ENCODE assay signal across 30 cellular contexts in genomic region chr1:160500321-160500990, GRCh38. TPM values are rescaled to one million over a fixed set of nuclear protein-coding genes. Genes with fewer than 3 reads are reported as not detected.
DNase-seq lines count a peak whose midpoint lies in the region; ATAC-seq and TF ChIP-seq lines count a peak whose summit lies in the region.
"Had no signal": no experiment of that assay in that cellular context is flagged by ENCODE, and none has a peak within 500 bp of the region (broad histone marks: within the 10 kb centered on the region; RNA-seq: fewer than 3 reads in every experiment).

No MANE protein-coding gene starts in this region.

- DNase-seq in activated CD4-positive, alpha-beta T cell treated with anti-CD3 and anti-CD28 coated beads, Interleukin-2, amount 10 ng/mL, durations not matched to agents 24 days and 14 days: no peak
- DNase-seq in activated CD4-positive, alpha-beta T cell treated with anti-CD3 and anti-CD28 coated beads for 4 hours: no peak
- no peak for DNase-seq in CD4-positive, CD25-positive, alpha-beta regulatory T cell
- DNase-seq in NCI-H1092 treated with DMSO at 0.1 percent for 48 hours (lab: John Stamatoyannopoulos, UW) (no peak), right atrium auricular region (ENCODE audit: low spot score) (no peak)
- DNase-seq in CD8-positive, alpha-beta T cell: no peak
- DNase-seq: Caco-2; CD4-positive, alpha-beta T cell; GOT3; HFFc6; MV-4-11; NCI-H1105 treated with DMSO at 0.1 percent for 48 hours; NCI-H146; NCI-H1930; NCI-H2107; NCI-H446; NCI-H526; NCI-H82; NK-92 treated with Interleukin-12 subunit alpha and Interleukin-12 subunit beta, amount 100 ng/mL, for 24 hours; PC-3 had no signal

- H3K9ac ChIP-seq in skeletal muscle tissue (ENCODE audit: low read depth in 1 of 3, low read length in 3 of 3): no peak overlapping the region

- peaks cover 79% of the 10 kb centered on the region for H3K36me3 Mint-ChIP-seq in activated CD4-positive, alpha-beta T cell treated with anti-CD3 and anti-CD28 coated beads, Interleukin-2, amount 10 ng/mL, durations not matched to agents 24 days and 14 days (ENCODE audit: low read depth)
- peaks cover 55% of the 10 kb centered on the region for H3K36me3 Mint-ChIP-seq in CD4-positive, CD25-positive, alpha-beta regulatory T cell
- H3K36me3 Mint-ChIP-seq in dendritic cell treated with granulocyte-macrophage colony-stimulating factor and Interleukin-4, amounts not matched to agents 40 ng/mL and 50 ng/mL, for 4 days (ENCODE audit: low read depth): peaks cover 18% of the 10 kb centered on the region
- H3K36me3 Mint-ChIP-seq in CD8-positive, alpha-beta T cell: peaks cover 64% of the 10 kb centered on the region

- no peaks in the 10 kb centered on the region for H3K27me3 Mint-ChIP-seq in activated CD4-positive, alpha-beta T cell treated with anti-CD3 and anti-CD28 coated beads, Interleukin-2, amount 10 ng/mL, durations not matched to agents 24 days and 14 days
- no peaks in the 10 kb centered on the region for H3K27me3 Mint-ChIP-seq in CD4-positive, CD25-positive, alpha-beta regulatory T cell
- no peaks in the 10 kb centered on the region for H3K27me3 Mint-ChIP-seq in dendritic cell treated with granulocyte-macrophage colony-stimulating factor and Interleukin-4, amounts not matched to agents 40 ng/mL and 50 ng/mL, for 4 days
- H3K27me3 Mint-ChIP-seq in CD8-positive, alpha-beta T cell (ENCODE audit: low read depth): no peaks in the 10 kb centered on the region
- H3K27me3 Mint-ChIP-seq: CD4-positive, alpha-beta T cell had no signal

- H3K27me3 ChIP-seq in CD4-positive, CD25-positive, alpha-beta regulatory T cell (ENCODE audit: control insufficient read depth, insufficient read depth, low read length): no peaks in the 10 kb centered on the region
- H3K27me3 ChIP-seq in skeletal muscle tissue (ENCODE audit: control insufficient read depth in 3 of 3, insufficient read depth in 3 of 3, low read length in 3 of 3) (no peaks in the 10 kb centered on the region), right atrium auricular region (no peaks in the 10 kb centered on the region)
- no peaks in the 10 kb centered on the region for H3K27me3 ChIP-seq in CD8-positive, alpha-beta T cell (ENCODE audit: insufficient read depth, low read length)

- CTCF ChIA-PET in CD8-positive, alpha-beta T cell (lab: Charles Lee): interaction anchor here (1.5 kb wide), 1 partner anchor 106 kb away, joined by 3 read pairs; no protein-coding TSS in a partner anchor

- H3K27ac Mint-ChIP-seq in activated CD4-positive, alpha-beta T cell treated with anti-CD3 and anti-CD28 coated beads, Interleukin-2, amount 10 ng/mL, durations not matched to agents 24 days and 14 days: peak overlapping the region; percentile 18
- peak overlapping the region in 2 of 3 donors; percentile 37 to 78 for H3K27ac Mint-ChIP-seq in CD4-positive, CD25-positive, alpha-beta regulatory T cell
- peak overlapping the region; percentile 95 for H3K27ac Mint-ChIP-seq in dendritic cell treated with granulocyte-macrophage colony-stimulating factor and Interleukin-4, amounts not matched to agents 40 ng/mL and 50 ng/mL, for 4 days
- H3K27ac Mint-ChIP-seq in CD8-positive, alpha-beta T cell: no peak overlapping the region
- H3K27ac Mint-ChIP-seq: CD4-positive, alpha-beta T cell; HFFc6 had no signal

- intact Hi-C loops in activated CD4-positive, alpha-beta T cell treated with anti-CD3 and anti-CD28 coated beads, Interleukin-2, amount 10 ng/mL, durations not matched to agents 24 days and 14 days (cut with micrococcal nuclease): no loop called here
- intact Hi-C loops in dendritic cell treated with granulocyte-macrophage colony-stimulating factor and Interleukin-4, amounts not matched to agents 40 ng/mL and 50 ng/mL, for 4 days (cut with micrococcal nuclease): no loop called here
- intact Hi-C loops in CD8-positive, alpha-beta T cell (cut with DNase I, micrococcal nuclease): no loop called here

- TF ChIP-seq CTCF in right atrium auricular region (IDR thresholded peaks at IDR 0.05): no peak
- no peak for TF ChIP-seq CTCF in CD8-positive, alpha-beta T cell (IDR thresholded peaks at IDR 0.05)

- H3K9me3 Mint-ChIP-seq in activated CD4-positive, alpha-beta T cell treated with anti-CD3 and anti-CD28 coated beads, Interleukin-2, amount 10 ng/mL, durations not matched to agents 24 days and 14 days: peaks cover 40% of the 10 kb centered on the region
- H3K9me3 Mint-ChIP-seq in CD4-positive, CD25-positive, alpha-beta regulatory T cell: peaks cover 0 to 16% (median 4%) of the 10 kb centered on the region in 7 donors
- peaks cover 25% of the 10 kb centered on the region for H3K9me3 Mint-ChIP-seq in dendritic cell treated with granulocyte-macrophage colony-stimulating factor and Interleukin-4, amounts not matched to agents 40 ng/mL and 50 ng/mL, for 4 days
- H3K9me3 Mint-ChIP-seq in CD8-positive, alpha-beta T cell: peaks cover 5% of the 10 kb centered on the region

- H3K9me3 ChIP-seq in CD4-positive, CD25-positive, alpha-beta regulatory T cell (ENCODE audit: control insufficient read depth in 2 of 2, low read length in 2 of 2): peaks cover 3% of the 10 kb centered on the region in 2 experiments
- peaks cover 0 to under 1% (median 0%) of the 10 kb centered on the region in 3 donors for H3K9me3 ChIP-seq in skeletal muscle tissue (ENCODE audit: control insufficient read depth in 3 of 3, low read length in 3 of 3)
- H3K9me3 ChIP-seq in right atrium auricular region: peaks cover 0 to 10% of the 10 kb centered on the region in 2 donors
- no peaks in the 10 kb centered on the region for H3K9me3 ChIP-seq in CD8-positive, alpha-beta T cell (ENCODE audit: low read length)
- H3K9me3 ChIP-seq: Caco-2, HAP-1 had no signal

- POLR2A ChIA-PET in CD8-positive, alpha-beta T cell (lab: Charles Lee): no interaction called here

- peaks cover 42% of the 10 kb centered on the region for H3K4me1 Mint-ChIP-seq in activated CD4-positive, alpha-beta T cell treated with anti-CD3 and anti-CD28 coated beads, Interleukin-2, amount 10 ng/mL, durations not matched to agents 24 days and 14 days
- H3K4me1 Mint-ChIP-seq in CD4-positive, CD25-positive, alpha-beta regulatory T cell: peaks cover 33 to 54% (median 43%) of the 10 kb centered on the region in 4 donors
- H3K4me1 Mint-ChIP-seq in dendritic cell treated with granulocyte-macrophage colony-stimulating factor and Interleukin-4, amounts not matched to agents 40 ng/mL and 50 ng/mL, for 4 days (ENCODE audit: low read depth): peaks cover 33% of the 10 kb centered on the region
- H3K4me1 Mint-ChIP-seq in CD8-positive, alpha-beta T cell (ENCODE audit: low read depth): peaks cover 72% of the 10 kb centered on the region

- ATAC-seq in CD4-positive, CD25-positive, alpha-beta regulatory T cell (ENCODE audit: low read depth in 2 of 2): no peak
- ATAC-seq in CD8-positive, alpha-beta T cell: no peak
- ATAC-seq: HepG2, K562, PC-3 had no signal

- peaks cover 42% of the 10 kb centered on the region for H3K36me3 ChIP-seq in CD4-positive, CD25-positive, alpha-beta regulatory T cell (ENCODE audit: control insufficient read depth, insufficient read depth, low read length)
- H3K36me3 ChIP-seq in skeletal muscle tissue (ENCODE audit: control insufficient read depth in 3 of 3, insufficient read depth in 3 of 3, low read length in 3 of 3) (no peaks in the 10 kb centered on the region), right atrium auricular region (no peaks in the 10 kb centered on the region)
- no peaks in the 10 kb centered on the region for H3K36me3 ChIP-seq in CD8-positive, alpha-beta T cell (ENCODE audit: insufficient read depth, low read length)
- H3K36me3 ChIP-seq: HAP-1 had no signal

- H3K4me3 Mint-ChIP-seq in activated CD4-positive, alpha-beta T cell treated with anti-CD3 and anti-CD28 coated beads, Interleukin-2, amount 10 ng/mL, durations not matched to agents 24 days and 14 days: no peak overlapping the region
- H3K4me3 Mint-ChIP-seq in CD4-positive, CD25-positive, alpha-beta regulatory T cell: no peak overlapping the region
- H3K4me3 Mint-ChIP-seq in dendritic cell treated with granulocyte-macrophage colony-stimulating factor and Interleukin-4, amounts not matched to agents 40 ng/mL and 50 ng/mL, for 4 days: no peak overlapping the region
- H3K4me3 Mint-ChIP-seq in CD8-positive, alpha-beta T cell: no peak overlapping the region
- H3K4me3 Mint-ChIP-seq: CD4-positive, alpha-beta T cell; HFFc6 had no signal

- no peaks in the 10 kb centered on the region for H3K4me1 ChIP-seq in CD4-positive, CD25-positive, alpha-beta regulatory T cell (ENCODE audit: control insufficient read depth, insufficient read depth, low read length, poor library complexity, severe bottlenecking)
- H3K4me1 ChIP-seq in skeletal muscle tissue (ENCODE audit: control insufficient read depth in 3 of 3, insufficient read depth in 3 of 3, low read length in 3 of 3): no peaks in the 10 kb centered on the region
- H3K4me1 ChIP-seq in right atrium auricular region: no peaks in the 10 kb centered on the region
- peaks cover 25% of the 10 kb centered on the region for H3K4me1 ChIP-seq in CD8-positive, alpha-beta T cell (ENCODE audit: insufficient read depth, low read length)
- H3K4me1 ChIP-seq: Caco-2, HAP-1 had no signal

- H3K27ac ChIP-seq in CD4-positive, CD25-positive, alpha-beta regulatory T cell (ENCODE audit: insufficient read depth, low read length, poor library complexity, severe bottlenecking): no peak overlapping the region
- H3K27ac ChIP-seq in skeletal muscle tissue (ENCODE audit: low read depth, low read length): peak overlapping the region; percentile 37
- H3K27ac ChIP-seq in right atrium auricular region: no peak overlapping the region
- no peak overlapping the region for H3K27ac ChIP-seq in CD8-positive, alpha-beta T cell (ENCODE audit: low read depth, low read length)
- H3K27ac ChIP-seq: 22Rv1 had no signal

- H3K4me3 ChIP-seq in CD4-positive, CD25-positive, alpha-beta regulatory T cell (ENCODE audit: low read depth, low read length): no peak overlapping the region
- H3K4me3 ChIP-seq in skeletal muscle tissue (ENCODE audit: low read length in 3 of 3) (no peak overlapping the region), right atrium auricular region (no peak overlapping the region)
- no peak overlapping the region for H3K4me3 ChIP-seq in CD8-positive, alpha-beta T cell (ENCODE audit: low read depth, low read length)
- H3K4me3 ChIP-seq: HAP-1, K562 had no signal

RNA-seq across cellular contexts. Expression of gene SLAMF6, which starts 22.6 kb away (rescaled TPM):
- 53.8 and 55.4 TPM in 2 replicates for total RNA-seq in activated CD4-positive, alpha-beta T cell treated with anti-CD3 and anti-CD28 coated beads, Interleukin-2, amount 10 ng/mL, durations not matched to agents 24 days and 14 days
- total RNA-seq in CD4-positive, CD25-positive, alpha-beta regulatory T cell: 60.0 TPM
- polyA plus RNA-seq in CD4-positive, CD25-positive, alpha-beta regulatory T cell: 100 to 1,000 TPM; 122 to 163 (median 141) TPM
- total RNA-seq in skeletal muscle tissue: 0.52 TPM
- 1 to 10 TPM in 1 of 2 donors, under 1 TPM in 1; 0.19 to 1.3 TPM for total RNA-seq in right atrium auricular region
- total RNA-seq in CD8-positive, alpha-beta T cell: 1 to 10 TPM; 4.6 to 5.2 TPM
- total RNA-seq: Caco-2, HepG2, HFFc6, HT1080, LHCN-M2, MCF 10A, PC-3 had no signal
- polyA plus RNA-seq: BJ, HepG2 had no signal
